10 cellular contexts compared by ENCODE assay signal in the genomic region with DNA sequence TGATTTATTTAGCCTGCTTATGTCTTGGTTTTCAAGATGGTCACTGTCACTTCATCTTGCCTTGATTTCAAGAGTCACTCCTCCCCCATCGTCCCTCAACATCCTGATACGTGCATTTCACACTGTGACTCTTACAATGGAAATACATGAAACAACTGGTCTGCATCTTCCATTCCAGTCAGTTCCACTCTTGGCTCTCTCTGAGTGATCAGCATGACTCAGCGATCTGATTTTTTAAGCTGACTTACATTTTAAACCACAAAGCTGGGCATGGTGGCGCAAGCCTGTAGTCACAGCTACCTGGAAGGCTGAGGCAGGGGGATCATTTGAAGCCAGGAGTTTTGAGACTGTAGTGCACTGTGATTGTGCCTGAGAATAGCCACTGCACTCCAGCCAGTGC.
A peak's percentile ranks its signal among the peaks of the same experiment; 100 is the strongest.
DNase-seq lines count a peak whose midpoint lies in the region; ATAC-seq and TF ChIP-seq lines count a peak whose summit lies in the region.
"Had no signal": no experiment of that assay in that cellular context is flagged by ENCODE, and none has a peak within 500 bp of the region (broad histone marks: within the 10 kb centered on the region; RNA-seq: fewer than 3 reads in every experiment).

No MANE protein-coding gene starts in this region.

- DNase-seq in DMS 273 (lab: John Stamatoyannopoulos, UW; ENCODE audit: unreplicated experiment): peak; percentile 20
- no peak for DNase-seq in DMS 273 treated with DMSO at 0.1 percent for 48 hours (lab: John Stamatoyannopoulos, UW)
- peak; percentile 42 to 53 for DNase-seq in PC-9
- DNase-seq in epithelial cell of proximal tubule (ENCODE audit: low read depth): peak; percentile 90
- no peak for DNase-seq in psoas muscle
- no peak for DNase-seq in upper lobe of right lung
- DNase-seq in NCI-H2029 treated with DMSO at 0.1 percent for 48 hours (lab: John Stamatoyannopoulos, UW): no peak
- DNase-seq: NCI-H1092 treated with DMSO at 0.1 percent for 48 hours had no signal

- CTCF ChIA-PET in PC-9 (lab: Charles Lee): no interaction called here

- ATAC-seq in psoas muscle (peak; percentile 49 to 69 (median 62)), upper lobe of right lung (no peak), HG03175 (IDR thresholded peaks at IDR 0.05; ENCODE audit: unreplicated experiment) (no peak)

- BruUV-seq in PC-9 (replicated peaks; lab: Mats Ljungman, UMichigan): no TSS peak

- H3K27ac ChIP-seq in PC-9: no peak overlapping the region
- H3K27ac ChIP-seq in psoas muscle: peak overlapping the region; percentile 17
- no peak overlapping the region for H3K27ac ChIP-seq in upper lobe of right lung
- H3K27ac ChIP-seq: 22Rv1 had no signal

- H3K79me2 ChIP-seq in PC-9 (ENCODE audit: low read depth): no peaks in the 10 kb centered on the region

- POLR2A ChIA-PET in PC-9 (lab: Charles Lee; ENCODE audit: unreplicated experiment): interaction anchor here (0.6 to 0.7 kb wide), 2 partner anchors 402 to 866 kb away, joined by 3 to 10 read pairs; no protein-coding TSS in a partner anchor

- H3K9me3 ChIP-seq in PC-9 (ENCODE audit: insufficient read depth, low read depth) (no peaks in the 10 kb centered on the region), psoas muscle (no peaks in the 10 kb centered on the region), upper lobe of right lung (no peaks in the 10 kb centered on the region)

- H3K4me1 ChIP-seq in PC-9 (replicated peaks; ENCODE audit: insufficient read depth): no peaks in the 10 kb centered on the region; the same call in 1 of the 2 replicates
- peaks cover 25% of the 10 kb centered on the region for H3K4me1 ChIP-seq in psoas muscle
- peaks cover 16% of the 10 kb centered on the region for H3K4me1 ChIP-seq in upper lobe of right lung

- no peak for TF ChIP-seq CTCF in PC-9 (conservative IDR thresholded peaks at IDR 0.05)
- no peak for TF ChIP-seq CTCF in epithelial cell of proximal tubule (conservative IDR thresholded peaks at IDR 0.05; ENCODE audit: low read depth, low read length)
- TF ChIP-seq CTCF in psoas muscle (IDR thresholded peaks at IDR 0.05): no peak
- no peak for TF ChIP-seq CTCF in upper lobe of right lung (IDR thresholded peaks at IDR 0.05)

- intact Hi-C loops in PC-9 (cut with micrococcal nuclease; ENCODE audit: unreplicated experiment): loop anchor here (5.0 to 10.0 kb wide), 2 partner anchors 511 to 678 kb away; a partner anchor contains a TSS
- intact Hi-C loops in psoas muscle (cut with DNase I): no loop called here
- intact Hi-C loops in upper lobe of right lung (cut with DNase I): no loop called here

- H3K4me3 ChIP-seq in PC-9: no peak overlapping the region
- H3K4me3 ChIP-seq in epithelial cell of proximal tubule (ENCODE audit: low read depth, low read length): no peak overlapping the region
- no peak overlapping the region for H3K4me3 ChIP-seq in psoas muscle
- H3K4me3 ChIP-seq in upper lobe of right lung: no peak overlapping the region

- no peaks in the 10 kb centered on the region for H3K9me2 ChIP-seq in PC-9 (ENCODE audit: insufficient read depth)

- 68 to 83% (median 68%) methylated on average over 4 of the region's 4 CpGs for WGBS in psoas muscle, 3 donors

- H3K36me3 ChIP-seq in PC-9 (ENCODE audit: low read depth): no peaks in the 10 kb centered on the region
- H3K36me3 ChIP-seq in psoas muscle (ENCODE audit: insufficient read depth in 1 of 2, low read depth in 1 of 2): no peaks in the 10 kb centered on the region
- no peaks in the 10 kb centered on the region for H3K36me3 ChIP-seq in upper lobe of right lung

- 0 out of 2 replicates have a peak overlapping the region, but pooled peaks have one; percentile 15 for H3K4me2 ChIP-seq in PC-9

- 0 out of 2 replicates have a peak, but pooled peaks cover 3% of the 10 kb centered on the region for H3K27me3 ChIP-seq in PC-9 (ENCODE audit: insufficient read depth, low read depth)
- no peaks in the 10 kb centered on the region for H3K27me3 ChIP-seq in psoas muscle (ENCODE audit: insufficient read depth in 3 of 3, low read length in 2 of 3)
- H3K27me3 ChIP-seq in upper lobe of right lung: no peaks in the 10 kb centered on the region

- no peaks in the 10 kb centered on the region for H4K20me1 ChIP-seq in PC-9 (ENCODE audit: insufficient read depth)

- H2AFZ ChIP-seq in PC-9: no peak overlapping the region

- H3F3A ChIP-seq in PC-9 (ENCODE audit: insufficient read depth, low read depth): peaks cover 6% of the 10 kb centered on the region; the same call in 1 of the 2 replicates

Comparison
In these comparisons a context has a peak if more than half of its experiments do, and no peak if none do; other contexts are left out.
1. DNase-seq: peak in DMS 273 (single experiment), PC-9 (2 of 2) and epithelial cell of proximal tubule (single experiment); none in DMS 273 treated with DMSO at 0.1 percent for 48 hours (single experiment), psoas muscle (0 of 2), upper lobe of right lung (single experiment) and NCI-H2029 treated with DMSO at 0.1 percent for 48 hours (single experiment).
2. ATAC-seq: peak in psoas muscle (4 of 4); none in upper lobe of right lung (single experiment) and HG03175 (single experiment).